ENCODE assay signal across 1 cellular context in the genomic region with DNA sequence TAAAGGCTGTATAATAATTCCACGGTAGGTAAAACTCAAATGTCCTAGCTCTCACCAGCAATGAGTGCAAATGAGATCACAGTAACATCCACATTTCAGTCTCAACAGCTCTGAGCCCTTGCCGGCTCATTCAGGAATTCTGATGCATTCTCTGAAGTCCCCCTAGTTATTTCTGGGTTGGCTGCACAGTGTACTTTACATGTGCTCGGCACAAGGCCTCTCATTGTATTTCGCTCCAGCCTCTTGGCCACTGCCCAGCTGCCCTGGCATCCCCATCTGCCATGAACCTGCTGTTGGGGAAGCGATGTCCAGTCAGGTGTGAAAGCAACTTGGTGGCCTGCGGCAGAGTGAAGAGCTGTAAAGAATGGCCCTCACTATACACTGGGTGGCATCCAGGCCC.
TF ChIP-seq lines count a peak whose summit lies in the region.

No MANE protein-coding gene starts in this region.

TF ChIP-seq in HepG2, 621 proteins besides CTCF, POLR2A, EP300 and RAD21:
- 0 out of 2 replicates have a peak, but pooled peaks have one; percentile 66 for TF ChIP-seq HNRNPL (IDR thresholded peaks at IDR 0.05; ENCODE audit: low read depth, low read length)
- TF ChIP-seq, protein P1, sequence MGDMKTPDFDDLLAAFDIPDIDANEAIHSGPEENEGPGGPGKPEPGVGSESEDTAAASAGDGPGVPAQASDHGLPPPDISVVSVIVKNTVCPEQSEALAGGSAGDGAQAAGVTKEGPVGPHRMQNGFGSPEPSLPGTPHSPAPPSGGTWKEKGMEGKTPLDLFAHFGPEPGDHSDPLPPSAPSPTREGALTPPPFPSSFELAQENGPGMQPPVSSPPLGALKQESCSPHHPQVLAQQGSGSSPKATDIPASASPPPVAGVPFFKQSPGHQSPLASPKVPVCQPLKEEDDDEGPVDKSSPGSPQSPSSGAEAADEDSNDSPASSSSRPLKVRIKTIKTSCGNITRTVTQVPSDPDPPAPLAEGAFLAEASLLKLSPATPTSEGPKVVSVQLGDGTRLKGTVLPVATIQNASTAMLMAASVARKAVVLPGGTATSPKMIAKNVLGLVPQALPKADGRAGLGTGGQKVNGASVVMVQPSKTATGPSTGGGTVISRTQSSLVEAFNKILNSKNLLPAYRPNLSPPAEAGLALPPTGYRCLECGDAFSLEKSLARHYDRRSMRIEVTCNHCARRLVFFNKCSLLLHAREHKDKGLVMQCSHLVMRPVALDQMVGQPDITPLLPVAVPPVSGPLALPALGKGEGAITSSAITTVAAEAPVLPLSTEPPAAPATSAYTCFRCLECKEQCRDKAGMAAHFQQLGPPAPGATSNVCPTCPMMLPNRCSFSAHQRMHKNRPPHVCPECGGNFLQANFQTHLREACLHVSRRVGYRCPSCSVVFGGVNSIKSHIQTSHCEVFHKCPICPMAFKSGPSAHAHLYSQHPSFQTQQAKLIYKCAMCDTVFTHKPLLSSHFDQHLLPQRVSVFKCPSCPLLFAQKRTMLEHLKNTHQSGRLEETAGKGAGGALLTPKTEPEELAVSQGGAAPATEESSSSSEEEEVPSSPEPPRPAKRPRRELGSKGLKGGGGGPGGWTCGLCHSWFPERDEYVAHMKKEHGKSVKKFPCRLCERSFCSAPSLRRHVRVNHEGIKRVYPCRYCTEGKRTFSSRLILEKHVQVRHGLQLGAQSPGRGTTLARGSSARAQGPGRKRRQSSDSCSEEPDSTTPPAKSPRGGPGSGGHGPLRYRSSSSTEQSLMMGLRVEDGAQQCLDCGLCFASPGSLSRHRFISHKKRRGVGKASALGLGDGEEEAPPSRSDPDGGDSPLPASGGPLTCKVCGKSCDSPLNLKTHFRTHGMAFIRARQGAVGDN (CRISPR knock-in tag; IDR thresholded peaks at IDR 0.05), result peak; percentile 67
- no peak for TF ChIP-seq GFI1 (CRISPR knock-in tag; IDR thresholded peaks at IDR 0.05; ENCODE audit: borderline replicate concordance)
- no peak for TF ChIP-seq MTA1 (CRISPR knock-in tag; IDR thresholded peaks at IDR 0.05; ENCODE audit: borderline replicate concordance)
